ENCODE assay signal across 17 cellular contexts in genomic region chr11:110121204-110121603, GRCh38. TPM values are rescaled to one million over a fixed set of nuclear protein-coding genes. Genes with fewer than 3 reads are reported as not detected.
A peak's percentile ranks its signal among the peaks of the same experiment; 100 is the strongest.
DNase-seq lines count a peak whose midpoint lies in the region; ATAC-seq, FAIRE-seq and TF ChIP-seq lines count a peak whose summit lies in the region.
"Had no signal": no experiment of that assay in that cellular context is flagged by ENCODE, and none has a peak within 500 bp of the region (broad histone marks: within the 10 kb centered on the region; RNA-seq: fewer than 3 reads in every experiment).

No MANE protein-coding gene starts in this region.

- no peak overlapping the region for H3K27ac ChIP-seq in lung (ENCODE audit: low read depth in 1 of 2, low read length in 1 of 2)
- H3K27ac ChIP-seq: lower lobe of right lung, pancreas had no signal

- H3K4me3 ChIP-seq in LNCaP clone FGC (ENCODE audit: low read depth, low read length) (no peak overlapping the region), bronchial epithelial cell (ENCODE audit: low read depth, low read length) (no peak overlapping the region), lung (no peak overlapping the region)
- H3K4me3 ChIP-seq: lower lobe of right lung, pancreas had no signal

- TF ChIP-seq CTCF in LNCaP clone FGC (IDR thresholded peaks at IDR 0.05; ENCODE audit: control insufficient read depth, extremely low read depth, insufficient read depth), result no peak
- TF ChIP-seq CTCF in bronchial epithelial cell (IDR thresholded peaks at IDR 0.05; ENCODE audit: insufficient read depth, low read length, severe bottlenecking), result no peak
- TF ChIP-seq CTCF in lung (IDR thresholded peaks at IDR 0.05; ENCODE audit: control extremely low read depth, extremely low read depth), result no peak

- ATAC-seq in lung (ENCODE audit: insufficient read depth, low FRiP score), result peak; percentile 11
- ATAC-seq in HG02938 (IDR thresholded peaks at IDR 0.05; ENCODE audit: unreplicated experiment), result no peak

- H3K9me3 ChIP-seq in lung (ENCODE audit: control insufficient read depth in 2 of 2, insufficient read depth in 1 of 2, low read length in 1 of 2), result no peaks in the 10 kb centered on the region
- H3K9me3 ChIP-seq: lower lobe of right lung, pancreas had no signal

- DNase-seq in EL (peak; percentile 82), LNCaP clone FGC (ENCODE audit: low read depth) (peak; percentile 21), bronchial epithelial cell (ENCODE audit: low read depth) (peak; percentile 49), lung (ENCODE audit: low spot score) (no peak), NCI-H187 treated with DMSO at 0.1 percent for 48 hours (lab: John Stamatoyannopoulos, UW) (no peak), H4 (ENCODE audit: low spot score) (no peak)
- no peak for DNase-seq in activated CD8-positive, alpha-beta memory T cell treated with anti-CD3 and anti-CD28 coated beads for 24 hours
- DNase-seq: activated CD4-positive, alpha-beta T cell treated with anti-CD3 and anti-CD28 coated beads, Interleukin-2, amount 10 ng/mL, durations not matched to agents 7 days and 5 days; activated effector memory CD4-positive, alpha-beta T cell treated with Interleukin-2 at 50 U/mL for 16 hours; cerebellar nuclear complex; Kasumi-1; lower lobe of right lung; pancreas; stimulated activated CD4-positive, alpha-beta T cell treated with anti-CD3 and anti-CD28 coated beads, Interleukin-4, amount 100 ng/mL, for 24 hours had no signal

- peaks cover 1 to 13% of the 10 kb centered on the region in 2 donors for H3K4me1 ChIP-seq in lung (ENCODE audit: control insufficient read depth in 2 of 2, insufficient read depth in 2 of 2, low read length in 2 of 2)

- H3K36me3 ChIP-seq in bronchial epithelial cell (ENCODE audit: control insufficient read depth, insufficient read depth, low read length) (no peaks in the 10 kb centered on the region), lung (ENCODE audit: control insufficient read depth in 2 of 2, insufficient read depth in 2 of 2, low read length in 2 of 2) (peaks cover 0 to 1% of the 10 kb centered on the region in 2 donors)
- H3K36me3 ChIP-seq: lower lobe of right lung, pancreas had no signal

- H3K27me3 ChIP-seq in bronchial epithelial cell (ENCODE audit: control insufficient read depth, insufficient read depth, low read length) (no peaks in the 10 kb centered on the region), lung (ENCODE audit: control insufficient read depth, insufficient read depth) (no peaks in the 10 kb centered on the region)
- H3K27me3 ChIP-seq: pancreas had no signal

- WGBS in lung, 2 donors, result 23 to 68% methylated on average over 4 of the region's 4 CpGs

- no peak for FAIRE-seq in bronchial epithelial cell (lab: Jason Lieb, UNC)
- FAIRE-seq: D721Med, GM12891, pancreas had no signal

RNA-seq across cellular contexts. Expression of gene ZC3H12C, which starts 28.0 kb away (rescaled TPM):
- 3.3 and 5.3 TPM in 2 replicates for total RNA-seq in bronchial epithelial cell
- total RNA-seq in lung, result 10 to 100 TPM; 14.2 to 27.1 TPM
- 1 to 10 TPM; 3.4 to 4.0 TPM for polyA plus RNA-seq in lung
- 3.0 and 4.5 TPM in 2 replicates for total RNA-seq in H4 (2014; rRNA removed; shearing (Covaris generic))

Comparison
In these comparisons a context has a peak if more than half of its experiments do, and no peak if none do; other contexts are left out.
1. DNase-seq: peak in EL (single experiment), LNCaP clone FGC (single experiment) and bronchial epithelial cell (single experiment); none in lung (single experiment), NCI-H187 treated with DMSO at 0.1 percent for 48 hours (single experiment), activated CD8-positive, alpha-beta memory T cell treated with anti-CD3 and anti-CD28 coated beads for 24 hours (single experiment) and H4 (single experiment).